In the genomic region with DNA sequence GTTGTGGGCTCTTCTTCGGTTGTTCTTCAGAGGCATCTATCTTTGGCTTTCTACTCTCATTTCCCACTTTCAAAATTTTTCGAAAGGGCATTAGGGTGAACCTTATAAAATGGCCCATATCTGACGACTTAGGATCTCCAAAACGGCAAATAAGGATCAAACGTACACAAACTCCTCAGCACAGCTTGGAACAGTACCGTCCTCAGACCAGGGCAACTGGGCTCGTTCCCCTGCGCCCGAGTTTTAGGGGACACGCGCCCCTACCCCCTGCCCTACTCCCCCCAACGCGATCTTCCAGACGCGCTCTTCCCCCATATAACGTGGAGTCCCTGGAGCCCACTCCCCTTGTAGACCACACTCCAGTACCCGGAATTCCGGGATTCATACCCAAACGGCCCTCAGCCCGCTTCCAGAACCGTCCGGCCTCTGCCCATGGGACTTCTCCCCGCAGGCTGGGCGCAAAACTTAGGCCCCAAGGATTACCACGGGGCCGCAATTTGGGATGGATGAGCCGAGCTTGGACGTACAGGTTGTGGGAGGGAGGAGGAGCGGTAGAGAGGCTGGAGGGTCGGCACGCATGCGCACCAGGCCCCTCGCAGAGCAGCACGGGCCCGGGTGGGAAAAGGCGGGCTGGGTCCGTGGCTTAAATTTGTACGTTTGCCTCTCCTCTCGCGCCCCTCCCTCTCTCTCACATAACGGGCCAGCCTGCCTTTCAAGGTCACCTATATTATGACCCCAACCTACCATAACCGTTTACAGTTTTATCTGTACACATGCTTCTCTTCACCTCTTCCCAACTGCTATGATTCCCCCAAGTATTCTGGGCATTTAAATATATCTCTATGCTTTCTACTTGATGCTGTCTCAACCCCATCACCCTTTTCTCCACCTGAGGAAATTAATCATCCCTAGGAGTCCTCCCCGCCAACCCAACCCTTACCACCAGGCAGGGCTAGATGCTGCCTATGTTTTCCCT, we compare ENCODE assay signal across 1 cellular context.
A peak's percentile ranks its signal among the peaks of the same experiment; 100 is the strongest.
TF ChIP-seq lines count a peak whose summit lies in the region.

No MANE protein-coding gene starts in this region.

TF ChIP-seq in K562, 482 proteins besides CTCF, POLR2A, EP300 and RAD21:
- TF ChIP-seq NFYB (IDR thresholded peaks at IDR 0.05; ENCODE audit: extremely low read depth, insufficient read length) (no peak), BDP1 (IDR thresholded peaks at IDR 0.05; ENCODE audit: insufficient read depth, insufficient read length) (no peak), NRF1 (conservative IDR thresholded peaks at IDR 0.05 in 1 of 2, IDR thresholded peaks at IDR 0.05 in 1 of 2) (peak; percentile 84 to 87)
- TF ChIP-seq, protein P1, sequence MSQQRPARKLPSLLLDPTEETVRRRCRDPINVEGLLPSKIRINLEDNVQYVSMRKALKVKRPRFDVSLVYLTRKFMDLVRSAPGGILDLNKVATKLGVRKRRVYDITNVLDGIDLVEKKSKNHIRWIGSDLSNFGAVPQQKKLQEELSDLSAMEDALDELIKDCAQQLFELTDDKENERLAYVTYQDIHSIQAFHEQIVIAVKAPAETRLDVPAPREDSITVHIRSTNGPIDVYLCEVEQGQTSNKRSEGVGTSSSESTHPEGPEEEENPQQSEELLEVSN (IDR thresholded peaks at IDR 0.05; ENCODE audit: borderline replicate concordance in 1 of 2, extremely low read depth in 1 of 2, insufficient read depth in 1 of 2, insufficient read length in 1 of 2, low read depth in 1 of 2, low read length in 1 of 2, poor library complexity in 1 of 2, severe bottlenecking in 1 of 2): peak in 1 of 2 experiments; percentile 24
- TF ChIP-seq, protein P2, sequence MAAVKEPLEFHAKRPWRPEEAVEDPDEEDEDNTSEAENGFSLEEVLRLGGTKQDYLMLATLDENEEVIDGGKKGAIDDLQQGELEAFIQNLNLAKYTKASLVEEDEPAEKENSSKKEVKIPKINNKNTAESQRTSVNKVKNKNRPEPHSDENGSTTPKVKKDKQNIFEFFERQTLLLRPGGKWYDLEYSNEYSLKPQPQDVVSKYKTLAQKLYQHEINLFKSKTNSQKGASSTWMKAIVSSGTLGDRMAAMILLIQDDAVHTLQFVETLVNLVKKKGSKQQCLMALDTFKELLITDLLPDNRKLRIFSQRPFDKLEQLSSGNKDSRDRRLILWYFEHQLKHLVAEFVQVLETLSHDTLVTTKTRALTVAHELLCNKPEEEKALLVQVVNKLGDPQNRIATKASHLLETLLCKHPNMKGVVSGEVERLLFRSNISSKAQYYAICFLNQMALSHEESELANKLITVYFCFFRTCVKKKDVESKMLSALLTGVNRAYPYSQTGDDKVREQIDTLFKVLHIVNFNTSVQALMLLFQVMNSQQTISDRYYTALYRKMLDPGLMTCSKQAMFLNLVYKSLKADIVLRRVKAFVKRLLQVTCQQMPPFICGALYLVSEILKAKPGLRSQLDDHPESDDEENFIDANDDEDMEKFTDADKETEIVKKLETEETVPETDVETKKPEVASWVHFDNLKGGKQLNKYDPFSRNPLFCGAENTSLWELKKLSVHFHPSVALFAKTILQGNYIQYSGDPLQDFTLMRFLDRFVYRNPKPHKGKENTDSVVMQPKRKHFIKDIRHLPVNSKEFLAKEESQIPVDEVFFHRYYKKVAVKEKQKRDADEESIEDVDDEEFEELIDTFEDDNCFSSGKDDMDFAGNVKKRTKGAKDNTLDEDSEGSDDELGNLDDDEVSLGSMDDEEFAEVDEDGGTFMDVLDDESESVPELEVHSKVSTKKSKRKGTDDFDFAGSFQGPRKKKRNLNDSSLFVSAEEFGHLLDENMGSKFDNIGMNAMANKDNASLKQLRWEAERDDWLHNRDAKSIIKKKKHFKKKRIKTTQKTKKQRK (IDR thresholded peaks at IDR 0.05; ENCODE audit: borderline replicate concordance, low read depth, low read length): no peak
TF ChIP-seq in K562: peak in this region for 2.
